In genomic region chr5:148734518-148734917, GRCh38 we compare ENCODE assay signal across 17 cellular contexts.
"Had no signal": no experiment of that assay in that cellular context is flagged by ENCODE, and none has a peak within 500 bp of the region (broad histone marks: within the 10 kb centered on the region; RNA-seq: fewer than 3 reads in every experiment).

No MANE protein-coding gene starts in this region.

- H3K4me3 Mint-ChIP-seq: activated T-helper 17 cell treated with anti-CD3 and anti-CD28 coated beads, Interleukin-2, amount 50 U/mL, for 72 hours; dendritic cell treated with granulocyte-macrophage colony-stimulating factor and Interleukin-4, amounts not matched to agents 40 ng/mL and 50 ng/mL, for 4 days had no signal

- H3K27ac Mint-ChIP-seq: activated T-helper 17 cell treated with anti-CD3 and anti-CD28 coated beads, Interleukin-2, amount 50 U/mL, for 72 hours; dendritic cell treated with granulocyte-macrophage colony-stimulating factor and Interleukin-4, amounts not matched to agents 40 ng/mL and 50 ng/mL, for 4 days had no signal

- H3K4me1 Mint-ChIP-seq: activated T-helper 17 cell treated with anti-CD3 and anti-CD28 coated beads, Interleukin-2, amount 50 U/mL, for 72 hours had no signal

- DNase-seq: activated CD4-positive, alpha-beta T cell treated with anti-CD3 and anti-CD28 coated beads, Interleukin-2, amount 50 U/mL, for 48 hours; activated naive CD4-positive, alpha-beta T cell treated with Interleukin-2 at 50 U/mL for 16 hours; aorta; cerebellar nuclear complex; erythroblast; left colon; lower lobe of right lung; midbrain; psoas muscle; stimulated activated CD4-positive, alpha-beta T cell treated with anti-CD3 and anti-CD28 coated beads, Interleukin-2, amount 100 ng/mL, for 24 hours had no signal

- H3K9me3 ChIP-seq: breast epithelium, lower lobe of right lung, psoas muscle, spleen, thoracic aorta had no signal

- ATAC-seq: activated T-helper 17 cell treated with anti-CD3 and anti-CD28 coated beads, Interleukin-2, amount 50 U/mL, for 72 hours; sciatic nerve had no signal

- H3K27me3 ChIP-seq: breast epithelium, spleen had no signal

- H3K4me1 ChIP-seq: breast epithelium, psoas muscle had no signal

- H3K9me3 Mint-ChIP-seq: activated T-helper 17 cell treated with anti-CD3 and anti-CD28 coated beads, Interleukin-2, amount 50 U/mL, for 72 hours; dendritic cell treated with granulocyte-macrophage colony-stimulating factor and Interleukin-4, amounts not matched to agents 40 ng/mL and 50 ng/mL, for 4 days had no signal

- H3K27ac ChIP-seq: breast epithelium, lower lobe of right lung, psoas muscle, spleen, thoracic aorta, VCaP had no signal

- H3K4me3 ChIP-seq: breast epithelium, lower lobe of right lung, psoas muscle, spleen, thoracic aorta had no signal

- H3K36me3 ChIP-seq: breast epithelium, lower lobe of right lung, spleen, thoracic aorta had no signal
